8 cellular contexts compared by ENCODE assay signal in genomic region chr15:70722266-70723123, GRCh38. TPM values are rescaled to one million over a fixed set of nuclear protein-coding genes. Genes with fewer than 3 reads are reported as not detected.
A peak's percentile ranks its signal among the peaks of the same experiment; 100 is the strongest.
DNase-seq lines count a peak whose midpoint lies in the region; ATAC-seq and TF ChIP-seq lines count a peak whose summit lies in the region.

No MANE protein-coding gene starts in this region.

- no peak for TF ChIP-seq EP300 in sigmoid colon (IDR thresholded peaks at IDR 0.05)

- no peaks in the 10 kb centered on the region for H3K36me3 ChIP-seq in sigmoid colon

- intact Hi-C loops in sigmoid colon (cut with DNase I), result loop anchor here (1.0 kb wide), 1 partner anchor 42 kb away; no protein-coding TSS in a partner anchor

- peak; percentile 66 for TF ChIP-seq CTCF in fibroblast of the aortic adventitia (IDR thresholded peaks at IDR 0.05; ENCODE audit: insufficient read depth, low read length)
- peak in 3 of 4 experiments; percentile 46 to 72 (median 60) for TF ChIP-seq CTCF in sigmoid colon (IDR thresholded peaks at IDR 0.05)

- peaks cover 0 to 12% (median 11%) of the 10 kb centered on the region in 4 donors for H3K4me1 ChIP-seq in sigmoid colon

- in situ Hi-C loops in SK-MEL-5 (cut with HindIII; ENCODE audit: low pct_unique_long_range_greater_than_20kb, low sequenced_read_pairs), result no loop called here

- no peak for ATAC-seq in GM19328 (IDR thresholded peaks at IDR 0.05; ENCODE audit: unreplicated experiment)

- 65 to 86% methylated on average over 3 of the region's 3 CpGs for WGBS in sigmoid colon, 2 donors

- no peaks in the 10 kb centered on the region for H3K27me3 ChIP-seq in sigmoid colon

- TF ChIP-seq POLR2A in sigmoid colon (IDR thresholded peaks at IDR 0.05), result no peak

- H3K9me3 ChIP-seq in sigmoid colon, result no peaks in the 10 kb centered on the region

- DNase-seq in COR-L47 (lab: John Stamatoyannopoulos, UW), result peak; percentile 39
- DNase-seq in HT1080 (ENCODE audit: low read depth), result peak; percentile 39
- peak; percentile 68 for DNase-seq in SK-MEL-5 (ENCODE audit: low read depth, low spot score)
- peak; percentile 87 for DNase-seq in fibroblast of the aortic adventitia (ENCODE audit: low read depth)
- no peak for DNase-seq in sigmoid colon
- DNase-seq in GF-D8 (lab: John Stamatoyannopoulos, UW), result no peak
- no peak for DNase-seq in activated naive CD4-positive, alpha-beta T cell (lab: John Stamatoyannopoulos, UW)

- no peak overlapping the region for H3K4me3 ChIP-seq in fibroblast of the aortic adventitia (ENCODE audit: low read depth, low read length)
- no peak overlapping the region for H3K4me3 ChIP-seq in sigmoid colon

- H3K27ac ChIP-seq in sigmoid colon, result no peak overlapping the region

RNA-seq across cellular contexts. Expression of gene UACA, which starts 40.9 kb away (rescaled TPM):
- total RNA-seq in HT1080 (2014; rRNA removed; shearing (Covaris generic)), result 38.9 and 56.1 TPM in 2 replicates
- 30.4 and 40.3 TPM in 2 replicates for polyA plus RNA-seq in HT1080 (2015; cell fraction: cytosol; rRNA removed)
- 211 and 226 TPM in 2 replicates for polyA plus RNA-seq in HT1080 (2015; cell fraction: nucleus; rRNA removed)
- 24.4 and 27.1 TPM in 2 replicates for total RNA-seq in SK-MEL-5 (2014; rRNA removed; shearing (Covaris generic))
- 9.0 and 12.0 TPM in 2 replicates for polyA plus RNA-seq in SK-MEL-5 (2015; cell fraction: cytosol; rRNA removed)
- polyA plus RNA-seq in SK-MEL-5 (2015; cell fraction: nucleus; rRNA removed), result 88.2 and 135 TPM in 2 replicates
- total RNA-seq in fibroblast of the aortic adventitia (ENCODE audit: low replicate concordance), result 106 and 149 TPM in 2 replicates
- total RNA-seq in sigmoid colon, result 10 to 100 TPM; 19.1 to 51.0 (median 29.4) TPM
- 10 to 100 TPM; 19.2 to 44.4 (median 26.4) TPM for polyA plus RNA-seq in sigmoid colon

Comparison
In these comparisons a context has a peak if more than half of its experiments do, and no peak if none do; other contexts are left out.
1. DNase-seq: peak in COR-L47 (single experiment), HT1080 (single experiment), SK-MEL-5 (single experiment) and fibroblast of the aortic adventitia (single experiment); none in sigmoid colon (single experiment), GF-D8 (single experiment) and activated naive CD4-positive, alpha-beta T cell (0 of 4).